ENCODE assay signal across 8 cellular contexts in genomic region chrX:68830486-68831404, GRCh38. TPM values are rescaled to one million over a fixed set of nuclear protein-coding genes. Genes with fewer than 3 reads are reported as not detected.
DNase-seq lines count a peak whose midpoint lies in the region; ATAC-seq, FAIRE-seq and TF ChIP-seq lines count a peak whose summit lies in the region.

No MANE protein-coding gene starts in this region.

- no peak for ATAC-seq in naive B cell (ENCODE audit: low read depth in 2 of 2)
- ATAC-seq in HG03097 (IDR thresholded peaks at IDR 0.05; ENCODE audit: low FRiP score, unreplicated experiment) = no peak
- ATAC-seq in HG02973 (IDR thresholded peaks at IDR 0.05; ENCODE audit: unreplicated experiment) = no peak
- ATAC-seq in HG03571 (IDR thresholded peaks at IDR 0.05; ENCODE audit: unreplicated experiment) = no peak

- peaks cover 0 to 12% (median 9%) of the 10 kb centered on the region in 3 donors for H3K27me3 Mint-ChIP-seq in naive B cell

- H4K20me1 ChIP-seq in Loucy (ENCODE audit: insufficient read depth, low read length, poor library complexity, severe bottlenecking) = no peaks in the 10 kb centered on the region

- peaks cover 0 to 2% (median 0%) of the 10 kb centered on the region in 7 donors for H3K9me3 Mint-ChIP-seq in naive B cell

- H3F3A ChIP-seq in Loucy (ENCODE audit: low read depth) = no peaks in the 10 kb centered on the region

- CTCF ChIA-PET in A673 (lab: Charles Lee) = interaction anchor here (0.6 kb wide), 1 partner anchor 325 kb away, joined by 3 read pairs; no protein-coding TSS in a partner anchor

- H2AFZ ChIP-seq in Loucy (ENCODE audit: low read length) = no peak overlapping the region

- peak overlapping the region; percentile 84 for H3K27ac ChIP-seq in A673 (ENCODE audit: low read depth, low read length, poor library complexity, severe bottlenecking)

- FAIRE-seq in H54 (lab: Jason Lieb, UNC) = no peak

- H3K9ac ChIP-seq in Loucy (ENCODE audit: low read depth, low read length, poor library complexity, severe bottlenecking) = no peak overlapping the region

- no peak for TF ChIP-seq CTCF in A673 (conservative IDR thresholded peaks at IDR 0.05; ENCODE audit: low read depth, low read length)
- no peak for TF ChIP-seq CTCF in Loucy (conservative IDR thresholded peaks at IDR 0.05; ENCODE audit: low read length)

- H3K4me1 ChIP-seq in A673 (ENCODE audit: insufficient read depth, low read length, poor library complexity, severe bottlenecking) = peaks cover 12% of the 10 kb centered on the region
- peaks cover 6% of the 10 kb centered on the region for H3K4me1 ChIP-seq in Loucy (ENCODE audit: insufficient read depth, low read length, poor library complexity, severe bottlenecking)

- no peaks in the 10 kb centered on the region for H3K79me2 ChIP-seq in Loucy (ENCODE audit: insufficient read depth, low read length)

- H3K4me1 Mint-ChIP-seq in naive B cell = peaks cover 24 to 40% (median 28%) of the 10 kb centered on the region in 3 donors

- POLR2A ChIA-PET in A673 (lab: Charles Lee; ENCODE audit: low non-redundant PET) = interaction anchor here (0.5 to 0.6 kb wide), 2 partner anchors 15 to 325 kb away, joined by 3 to 4 read pairs; no protein-coding TSS in a partner anchor

- H3K27me3 ChIP-seq in A673 (replicated peaks; ENCODE audit: insufficient read depth, low read depth, low read length, poor library complexity) (no peaks in the 10 kb centered on the region), Loucy (ENCODE audit: insufficient read depth, low read length, poor library complexity, severe bottlenecking) (no peaks in the 10 kb centered on the region)

- no peaks in the 10 kb centered on the region for H3K36me3 Mint-ChIP-seq in naive B cell

- no peaks in the 10 kb centered on the region for H3K9me3 ChIP-seq in A673 (ENCODE audit: low read depth, low read length, poor library complexity, severe bottlenecking)
- H3K9me3 ChIP-seq in Loucy (ENCODE audit: insufficient read depth, low read depth, low read length) = no peaks in the 10 kb centered on the region

- intact Hi-C loops in A673 (cut with micrococcal nuclease; ENCODE audit: unreplicated experiment) = no loop called here

- no peak for TF ChIP-seq POLR2A in H54 (IDR thresholded peaks at IDR 0.05; ENCODE audit: low read depth, low read length)

- no TSS peak for BruUV-seq in A673 (replicated peaks; lab: Mats Ljungman, UMichigan)

- peaks cover 24% of the 10 kb centered on the region for H3K36me3 ChIP-seq in A673 (ENCODE audit: insufficient read depth, low read length, poor library complexity, severe bottlenecking)
- H3K36me3 ChIP-seq in Loucy (ENCODE audit: insufficient read depth, low read length) = no peaks in the 10 kb centered on the region

- H3K27ac Mint-ChIP-seq in naive B cell = peak overlapping the region in 1 of 6 donors; percentile 11

- H3K4me2 ChIP-seq in Loucy (ENCODE audit: low read depth, low read length, poor library complexity, severe bottlenecking) = peak overlapping the region; percentile 66

- peak overlapping the region; percentile 82 for H3K4me3 ChIP-seq in A673 (ENCODE audit: low read depth, low read length, poor library complexity, severe bottlenecking)
- H3K4me3 ChIP-seq in Loucy (ENCODE audit: low read length, poor library complexity, severe bottlenecking) = peak overlapping the region; percentile 74

- DNase-seq in A673 (ENCODE audit: low spot score) = no peak
- DNase-seq in ecto neural progenitor cell (ENCODE audit: low spot score) = peak; percentile 41
- no peak for DNase-seq in naive B cell
- DNase-seq in H54 (ENCODE audit: insufficient read length, low spot score) = no peak

- H3K4me3 Mint-ChIP-seq in naive B cell = peak overlapping the region; percentile 79 to 96 (median 88)

- H3K9me2 ChIP-seq in Loucy (replicated peaks; ENCODE audit: low read depth, low read length) = no peaks in the 10 kb centered on the region

RNA-seq across cellular contexts. Expression of gene EFNB1, which starts 1.9 kb away (rescaled TPM):
- total RNA-seq in A673 (2021) = 76.8 and 78.1 TPM in 2 replicates
- polyA plus RNA-seq in naive B cell (ENCODE audit: low read depth in 6 of 6) = 1 to 10 TPM in 5 of 6 donors, not detected in 1; 1.3 to 2.6 (median 2.2) TPM
